9 cellular contexts compared by ENCODE assay signal in the genomic region with DNA sequence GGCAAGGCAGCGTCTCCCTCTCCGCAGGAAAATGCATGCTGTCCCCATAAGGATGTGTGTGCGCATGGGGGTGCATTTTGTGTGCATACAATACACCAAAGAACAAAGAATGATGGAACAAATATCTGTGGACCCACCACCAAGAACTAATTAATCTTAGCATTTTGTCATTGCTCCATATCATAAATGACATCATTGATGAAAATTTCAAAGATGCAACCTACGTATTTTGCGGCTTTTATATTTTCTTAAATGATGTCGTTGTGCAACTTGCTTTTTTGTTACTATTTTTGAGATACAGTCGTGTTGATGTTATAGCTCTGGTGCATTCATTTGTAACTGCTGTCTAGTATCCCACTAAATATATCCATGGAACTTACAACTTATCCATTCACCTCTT.
"Had no signal": no experiment of that assay in that cellular context is flagged by ENCODE, and none has a peak within 500 bp of the region (broad histone marks: within the 10 kb centered on the region; RNA-seq: fewer than 3 reads in every experiment).

No MANE protein-coding gene starts in this region.

- H3K9ac ChIP-seq: KMS-11 had no signal

- H3K4me3 ChIP-seq: K562 had no signal

- H3K27ac ChIP-seq: HL-60, KMS-11 had no signal

- H3K4me3 Mint-ChIP-seq: IgD-negative memory B cell had no signal

- H3K4me1 Mint-ChIP-seq: IgD-negative memory B cell had no signal

- FAIRE-seq: HTR-8/SVneo, K562 had no signal

- ATAC-seq: K562 had no signal

- H3K27me3 Mint-ChIP-seq: IgD-negative memory B cell had no signal

- H3K4me2 ChIP-seq: KMS-11 had no signal

- H3K27ac Mint-ChIP-seq: IgD-negative memory B cell had no signal

- DNase-seq: IMR-90, Karpas-422, KBM-7, KG1 had no signal

- H3K9me3 Mint-ChIP-seq: IgD-negative memory B cell had no signal
